ENCODE assay signal across 1 cellular context in genomic region chr1:3170566-3171453, GRCh38.
TF ChIP-seq lines count a peak whose summit lies in the region.

No MANE protein-coding gene starts in this region.

TF ChIP-seq in HepG2, 621 proteins besides CTCF, POLR2A, EP300 and RAD21 (continued from another document and continues in another):
- no peak for TF ChIP-seq POGZ (CRISPR knock-in tag; IDR thresholded peaks at IDR 0.05)
- no peak for TF ChIP-seq MTA3 (CRISPR knock-in tag; IDR thresholded peaks at IDR 0.05)
- TF ChIP-seq ZNF446 (CRISPR knock-in tag; IDR thresholded peaks at IDR 0.05): no peak
- no peak for TF ChIP-seq ONECUT2 (CRISPR knock-in tag; IDR thresholded peaks at IDR 0.05)
- no peak for TF ChIP-seq LRRFIP1 (CRISPR knock-in tag; conservative IDR thresholded peaks at IDR 0.05)
- peak; percentile 73 for TF ChIP-seq HNF4A (CRISPR knock-in tag; IDR thresholded peaks at IDR 0.05)
- no peak for TF ChIP-seq ZNF234 (CRISPR knock-in tag; conservative IDR thresholded peaks at IDR 0.05)
- TF ChIP-seq TOPORS (CRISPR knock-in tag; IDR thresholded peaks at IDR 0.05): no peak
- no peak for TF ChIP-seq ATAD3A (CRISPR knock-in tag; IDR thresholded peaks at IDR 0.05)
- TF ChIP-seq BCL3 (CRISPR knock-in tag; IDR thresholded peaks at IDR 0.05): 0 out of 2 replicates have a peak, but pooled peaks have one; percentile 30
- TF ChIP-seq ZNF747 (CRISPR knock-in tag; IDR thresholded peaks at IDR 0.05; ENCODE audit: borderline replicate concordance): no peak
- 0 out of 2 replicates have a peak, but pooled peaks have one; percentile 25 for TF ChIP-seq GATAD2A (CRISPR knock-in tag; IDR thresholded peaks at IDR 0.05)
- TF ChIP-seq ARNT (IDR thresholded peaks at IDR 0.05): no peak
- no peak for TF ChIP-seq ZNF329 (CRISPR knock-in tag; IDR thresholded peaks at IDR 0.05; ENCODE audit: low read depth)
- TF ChIP-seq SRSF4 (IDR thresholded peaks at IDR 0.05; ENCODE audit: low read depth, low read length, poor library complexity, severe bottlenecking): no peak
- no peak for TF ChIP-seq ZNF616 (CRISPR knock-in tag; IDR thresholded peaks at IDR 0.05; ENCODE audit: low read depth)
- TF ChIP-seq SALL1 (CRISPR knock-in tag; IDR thresholded peaks at IDR 0.05): peak; percentile 60; the same call in 1 of the 2 replicates
- no peak for TF ChIP-seq SATB2 (CRISPR knock-in tag; IDR thresholded peaks at IDR 0.05)
- TF ChIP-seq SP140L (CRISPR knock-in tag; IDR thresholded peaks at IDR 0.05; ENCODE audit: borderline replicate concordance): no peak
- no peak; the same call in 1 of the 2 replicates for TF ChIP-seq ELF3 (CRISPR knock-in tag; IDR thresholded peaks at IDR 0.05)
- no peak for TF ChIP-seq ZBTB10 (CRISPR knock-in tag; IDR thresholded peaks at IDR 0.05; ENCODE audit: borderline replicate concordance)
- TF ChIP-seq GZF1 (CRISPR knock-in tag; IDR thresholded peaks at IDR 0.05): no peak
- no peak for TF ChIP-seq ZNF280B (CRISPR knock-in tag; IDR thresholded peaks at IDR 0.05; ENCODE audit: borderline replicate concordance)
- TF ChIP-seq SCMH1 (CRISPR knock-in tag; IDR thresholded peaks at IDR 0.05; ENCODE audit: borderline replicate concordance): no peak
- TF ChIP-seq SNAPC2 (CRISPR knock-in tag; IDR thresholded peaks at IDR 0.05): no peak
- no peak for TF ChIP-seq ZNF546 (CRISPR knock-in tag; conservative IDR thresholded peaks at IDR 0.05)
- TF ChIP-seq HINFP (CRISPR knock-in tag; IDR thresholded peaks at IDR 0.05; ENCODE audit: low read depth): no peak; the same call in 1 of the 2 replicates
- TF ChIP-seq ZC3H4 (CRISPR knock-in tag; IDR thresholded peaks at IDR 0.05; ENCODE audit: borderline replicate concordance): no peak
- no peak for TF ChIP-seq ZBTB42 (CRISPR knock-in tag; IDR thresholded peaks at IDR 0.05)
- TF ChIP-seq ZNF251 (CRISPR knock-in tag; IDR thresholded peaks at IDR 0.05): no peak
- TF ChIP-seq ZNF512B (CRISPR knock-in tag; IDR thresholded peaks at IDR 0.05; ENCODE audit: borderline replicate concordance): no peak
- TF ChIP-seq ARNTL (CRISPR knock-in tag; IDR thresholded peaks at IDR 0.05): no peak
- TF ChIP-seq ZBTB21 (CRISPR knock-in tag; IDR thresholded peaks at IDR 0.05): no peak
- no peak for TF ChIP-seq CENPX (CRISPR knock-in tag; IDR thresholded peaks at IDR 0.05)
- TF ChIP-seq HOXA9 (CRISPR knock-in tag; IDR thresholded peaks at IDR 0.05; ENCODE audit: borderline replicate concordance): no peak
- TF ChIP-seq MBNL3 (CRISPR knock-in tag; conservative IDR thresholded peaks at IDR 0.05): no peak
- no peak for TF ChIP-seq TRIM22 (IDR thresholded peaks at IDR 0.05)
- TF ChIP-seq ZNF30 (CRISPR knock-in tag; IDR thresholded peaks at IDR 0.05): no peak
- TF ChIP-seq REL (CRISPR knock-in tag; conservative IDR thresholded peaks at IDR 0.05): no peak
- no peak for TF ChIP-seq FOXC1 (CRISPR knock-in tag; IDR thresholded peaks at IDR 0.05; ENCODE audit: borderline replicate concordance)
- no peak for TF ChIP-seq MTERF4 (CRISPR knock-in tag; IDR thresholded peaks at IDR 0.05)
- TF ChIP-seq MYNN (CRISPR knock-in tag; IDR thresholded peaks at IDR 0.05; ENCODE audit: low read depth): no peak
- TF ChIP-seq NAIF1 (CRISPR knock-in tag; IDR thresholded peaks at IDR 0.05; ENCODE audit: borderline replicate concordance): no peak
- no peak; the same call in 1 of the 2 replicates for TF ChIP-seq DPF2 (CRISPR knock-in tag; IDR thresholded peaks at IDR 0.05; ENCODE audit: borderline replicate concordance, low read depth)
- TF ChIP-seq KLF15 (CRISPR knock-in tag; IDR thresholded peaks at IDR 0.05; ENCODE audit: borderline replicate concordance): no peak
- TF ChIP-seq ZNF674 (CRISPR knock-in tag; IDR thresholded peaks at IDR 0.05; ENCODE audit: low read depth): no peak
- no peak for TF ChIP-seq ZBED4 (CRISPR knock-in tag; IDR thresholded peaks at IDR 0.05; ENCODE audit: borderline replicate concordance)
- TF ChIP-seq ZSCAN29 (CRISPR knock-in tag; conservative IDR thresholded peaks at IDR 0.05): no peak
- TF ChIP-seq SMAD3 (CRISPR knock-in tag; IDR thresholded peaks at IDR 0.05): no peak
- TF ChIP-seq ZNF83 (CRISPR knock-in tag; IDR thresholded peaks at IDR 0.05; ENCODE audit: borderline replicate concordance): no peak
- TF ChIP-seq ZBTB38 (CRISPR knock-in tag; IDR thresholded peaks at IDR 0.05): no peak; the same call in 1 of the 2 replicates
- peak; percentile 36; the same call in 1 of the 2 replicates for TF ChIP-seq GFI1 (CRISPR knock-in tag; IDR thresholded peaks at IDR 0.05; ENCODE audit: borderline replicate concordance)
